ENCODE assay signal across 8 cellular contexts in the genomic region with DNA sequence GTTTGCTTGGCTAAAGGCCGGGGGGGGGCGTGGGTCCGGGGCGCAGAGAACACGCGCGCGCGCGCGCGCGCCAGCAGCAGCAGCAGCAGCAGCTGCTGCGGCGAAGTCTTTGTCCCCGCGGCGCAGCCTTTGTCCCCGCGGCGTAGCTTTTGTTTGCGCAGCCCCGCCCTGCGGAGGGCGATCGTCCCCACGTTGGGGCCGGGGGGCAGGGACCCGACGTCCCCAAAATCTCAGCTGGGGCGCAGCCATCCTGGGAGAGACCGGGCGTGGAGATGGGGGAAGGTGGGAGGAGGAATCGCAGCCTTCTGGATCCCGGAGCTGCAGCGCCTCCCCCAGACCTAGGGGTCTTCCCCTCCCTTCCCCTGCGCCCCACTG.
DNase-seq lines count a peak whose midpoint lies in the region; ATAC-seq and TF ChIP-seq lines count a peak whose summit lies in the region.

No MANE protein-coding gene starts in this region.

- H3K27ac Mint-ChIP-seq in CD4-positive, alpha-beta memory T cell = peak overlapping the region in 1 of 7 donors; percentile 42

- H3K27ac ChIP-seq in CD4-positive, alpha-beta memory T cell (ENCODE audit: low read depth, low read length) = peak overlapping the region; percentile 31
- H3K27ac ChIP-seq in right lobe of liver = no peak overlapping the region
- no peak overlapping the region for H3K27ac ChIP-seq in thoracic aorta

- no peaks in the 10 kb centered on the region for H3K27me3 ChIP-seq in CD4-positive, alpha-beta memory T cell (ENCODE audit: insufficient read depth, low read length)
- no peaks in the 10 kb centered on the region for H3K27me3 ChIP-seq in right lobe of liver
- no peaks in the 10 kb centered on the region for H3K27me3 ChIP-seq in thoracic aorta (replicated peaks; ENCODE audit: insufficient read depth)

- CTCF ChIA-PET in CD4-positive, alpha-beta memory T cell (lab: Charles Lee; ENCODE audit: partially characterized antibody) = interaction anchor here (0.8 to 1.0 kb wide), 4 partner anchors 10 to 72 kb away, joined by 3 to 5 read pairs (median 4); no protein-coding TSS in a partner anchor

- intact Hi-C loops in CD4-positive, alpha-beta memory T cell (cut with micrococcal nuclease) = loop anchor here (1.0 kb wide), 1 partner anchor 24 kb away; no protein-coding TSS in a partner anchor
- intact Hi-C loops in right lobe of liver (cut with DNase I) = no loop called here

- peak overlapping the region; percentile 74 to 88 (median 80) for H3K4me3 Mint-ChIP-seq in CD4-positive, alpha-beta memory T cell

- ATAC-seq in right lobe of liver (peak in 2 of 4 donors; percentile 25 to 33), thoracic aorta (ENCODE audit: insufficient number of reproducible peaks, low FRiP score, low read depth) (no peak)

- no peaks in the 10 kb centered on the region for H3K9me3 ChIP-seq in CD4-positive, alpha-beta memory T cell (ENCODE audit: control insufficient read depth in 1 of 2, low read length in 2 of 2)
- H3K9me3 ChIP-seq in right lobe of liver = no peaks in the 10 kb centered on the region
- no peaks in the 10 kb centered on the region for H3K9me3 ChIP-seq in thoracic aorta

- WGBS in right lobe of liver (ENCODE audit: insufficient coverage, low coverage, low lambda C conversion rate, missing lambda C conversion rate) = 0% methylated on average over 3 of the region's 37 CpGs

- no peak for DNase-seq in CD4-positive, alpha-beta memory T cell
- DNase-seq in NCI-H1930 (lab: John Stamatoyannopoulos, UW) = peak; percentile 14 to 22
- peak; percentile 38 for DNase-seq in cerebellum (ENCODE audit: low spot score)
- DNase-seq in right lobe of liver = no peak
- DNase-seq in thoracic aorta (ENCODE audit: low spot score) = no peak
- DNase-seq in OCI-M2 (lab: John Stamatoyannopoulos, UW; ENCODE audit: unreplicated experiment) = no peak
- DNase-seq in epidermal melanocyte (ENCODE audit: insufficient read length, low spot score) = no peak
- DNase-seq in central memory CD4-positive, alpha-beta T cell = no peak

- H3K36me3 Mint-ChIP-seq in CD4-positive, alpha-beta memory T cell = no peaks in the 10 kb centered on the region

- TF ChIP-seq CTCF in right lobe of liver (IDR thresholded peaks at IDR 0.05) = no peak
- no peak for TF ChIP-seq CTCF in thoracic aorta (IDR thresholded peaks at IDR 0.05)

- H3K4me3 ChIP-seq in CD4-positive, alpha-beta memory T cell (ENCODE audit: low read length in 2 of 2) = peak overlapping the region; percentile 42 to 66
- H3K4me3 ChIP-seq in right lobe of liver = peak overlapping the region; percentile 60 to 74 (median 66)
- peak overlapping the region; percentile 82 for H3K4me3 ChIP-seq in thoracic aorta

- peaks cover 9% of the 10 kb centered on the region for H3K4me1 ChIP-seq in CD4-positive, alpha-beta memory T cell (ENCODE audit: insufficient read depth, low read length)
- H3K4me1 ChIP-seq in right lobe of liver (peaks cover 0 to 5% (median 0%) of the 10 kb centered on the region in 4 donors), thoracic aorta (ENCODE audit: control insufficient read depth in 1 of 2, low read depth in 2 of 2) (peaks cover 0 to 6% of the 10 kb centered on the region in 2 donors)

- POLR2A ChIA-PET in CD4-positive, alpha-beta memory T cell (lab: Charles Lee; ENCODE audit: partially characterized antibody) = interaction anchor here (0.9 to 2.2 kb wide), 6 partner anchors 11 to 71 kb away, joined by 3 to 11 read pairs (median 8); no protein-coding TSS in a partner anchor

- TF ChIP-seq POLR2A in right lobe of liver (IDR thresholded peaks at IDR 0.05) = no peak

- peaks cover 0 to 1% (median 0%) of the 10 kb centered on the region in 4 donors for H3K4me1 Mint-ChIP-seq in CD4-positive, alpha-beta memory T cell

- no peaks in the 10 kb centered on the region for H3K9me3 Mint-ChIP-seq in CD4-positive, alpha-beta memory T cell

- peaks cover 0 to 5% of the 10 kb centered on the region in 2 donors for H3K27me3 Mint-ChIP-seq in CD4-positive, alpha-beta memory T cell

- no peaks in the 10 kb centered on the region for H3K36me3 ChIP-seq in CD4-positive, alpha-beta memory T cell (ENCODE audit: insufficient read depth, low read length)
- no peaks in the 10 kb centered on the region for H3K36me3 ChIP-seq in right lobe of liver
- H3K36me3 ChIP-seq in thoracic aorta = no peaks in the 10 kb centered on the region

Comparison
In these comparisons a context has a peak if more than half of its experiments do, and no peak if none do; other contexts are left out.
1. DNase-seq: peak in NCI-H1930 (2 of 2) and cerebellum (single experiment); none in CD4-positive, alpha-beta memory T cell (0 of 5), right lobe of liver (0 of 3), thoracic aorta (single experiment), OCI-M2 (single experiment), epidermal melanocyte (single experiment) and central memory CD4-positive, alpha-beta T cell (single experiment).
2. Peak in every context shown above with its lines, with median percentiles within 50 percentile points of each other: H3K4me3 ChIP-seq.